Comparison of ENCODE assay signal across 17 cellular contexts in genomic region chr6:37288247-37288646, GRCh38.
"Had no signal": no experiment of that assay in that cellular context is flagged by ENCODE, and none has a peak within 500 bp of the region (broad histone marks: within the 10 kb centered on the region; RNA-seq: fewer than 3 reads in every experiment).

No MANE protein-coding gene starts in this region.

- H3K4me2 ChIP-seq: neural progenitor cell had no signal

- H3K27me3 ChIP-seq: dorsolateral prefrontal cortex, gastroesophageal sphincter, neural progenitor cell, ovary had no signal

- H3K4me1 ChIP-seq: lower lobe of right lung, neural progenitor cell had no signal

- DNase-seq: activated B cell treated with CpG ODN at 0.5 μM for 24 hours; activated CD4-positive, alpha-beta T cell treated with anti-CD3 and anti-CD28 coated beads for 48 hours; activated naive CD4-positive, alpha-beta T cell; amniotic stem cell; dorsolateral prefrontal cortex; erythroblast; left colon; lower lobe of right lung; midbrain; ovary; stimulated activated CD4-positive, alpha-beta T cell treated with anti-CD3 and anti-CD28 coated beads, Interleukin-2, amount 100 ng/mL, for 24 hours had no signal

- H3K9me3 ChIP-seq: gastroesophageal sphincter, lower lobe of right lung, ovary, thoracic aorta had no signal

- H3K4me1 Mint-ChIP-seq: neural progenitor cell had no signal

- H3K4me3 ChIP-seq: dorsolateral prefrontal cortex, gastroesophageal sphincter, lower lobe of right lung, neural progenitor cell, ovary, thoracic aorta had no signal

- ATAC-seq: gastroesophageal sphincter, left colon, lower lobe of right lung, sciatic nerve had no signal

- H3K9ac ChIP-seq: neural progenitor cell had no signal

- H3K9me3 Mint-ChIP-seq: activated B cell treated with CpG ODN at 0.5 μM for 24 hours, neural progenitor cell had no signal

- FAIRE-seq: islet of Langerhans, TTC549 had no signal

- H2AFZ ChIP-seq: neural progenitor cell had no signal

- H3K36me3 ChIP-seq: ovary had no signal

- H3K27ac ChIP-seq: dorsolateral prefrontal cortex, gastroesophageal sphincter, lower lobe of right lung, neural progenitor cell, ovary, thoracic aorta had no signal

- H3K27me3 Mint-ChIP-seq: activated B cell treated with CpG ODN at 0.5 μM for 24 hours had no signal

- H3K4me3 Mint-ChIP-seq: activated B cell treated with CpG ODN at 0.5 μM for 24 hours, neural progenitor cell had no signal

- H3K27ac Mint-ChIP-seq: activated B cell treated with CpG ODN at 0.5 μM for 24 hours, neural progenitor cell had no signal
